ENCODE assay signal across 13 cellular contexts in genomic region chr11:36450391-36450714, GRCh38. TPM values are rescaled to one million over a fixed set of nuclear protein-coding genes. Genes with fewer than 3 reads are reported as not detected.
DNase-seq lines count a peak whose midpoint lies in the region; ATAC-seq and TF ChIP-seq lines count a peak whose summit lies in the region.
"Had no signal": no experiment of that assay in that cellular context is flagged by ENCODE, and none has a peak within 500 bp of the region (broad histone marks: within the 10 kb centered on the region; RNA-seq: fewer than 3 reads in every experiment).

No MANE protein-coding gene starts in this region.

- DNase-seq in heart right ventricle (no peak), cardiac septum (ENCODE audit: low spot score) (no peak), fibroblast of lung (ENCODE audit: low read depth in 2 of 2) (no peak), C1 segment of cervical spinal cord (lab: John Stamatoyannopoulos, UW) (no peak), NCI-H748 treated with DMSO at 0.1 percent for 48 hours (lab: John Stamatoyannopoulos, UW) (no peak), NOMO-1 treated with DMSO at 0.1 percent for 48 hours (lab: John Stamatoyannopoulos, UW; ENCODE audit: unreplicated experiment) (no peak)
- DNase-seq: cerebellar nuclear complex, NCI-H226, right cardiac atrium had no signal

- H4K20me1 ChIP-seq in fibroblast of lung (ENCODE audit: control insufficient read depth, extremely low read depth, insufficient read depth, low read length) = no peaks in the 10 kb centered on the region

- no peak for TF ChIP-seq CTCF in heart right ventricle (IDR thresholded peaks at IDR 0.05)
- no peak for TF ChIP-seq CTCF in fibroblast of lung (conservative IDR thresholded peaks at IDR 0.05 in 1 of 2, IDR thresholded peaks at IDR 0.05 in 1 of 2; ENCODE audit: low read depth in 1 of 2, low read length in 2 of 2)

- intact Hi-C loops in heart right ventricle (cut with DNase I) = loop anchor here in 2 of 10 donors (10.0 kb wide), 1 partner anchor 76 kb away; no protein-coding TSS in a partner anchor
- intact Hi-C loops in cardiac septum (cut with DNase I) = loop anchor here (10.0 kb wide), 1 partner anchor 76 kb away; no protein-coding TSS in a partner anchor

- H3K79me2 ChIP-seq in fibroblast of lung (ENCODE audit: control insufficient read depth, insufficient read depth, low read length) = no peaks in the 10 kb centered on the region

- peak overlapping the region; percentile 78 for H3K4me2 ChIP-seq in fibroblast of lung (ENCODE audit: extremely low read depth, insufficient read depth, low read length)

- peaks cover 4 to 54% (median 39%) of the 10 kb centered on the region in 9 donors for H3K4me1 ChIP-seq in heart right ventricle
- H3K4me1 ChIP-seq in fibroblast of lung (ENCODE audit: control insufficient read depth, extremely low read depth, insufficient read depth, low read length) = peaks cover 8% of the 10 kb centered on the region

- H3K27ac ChIP-seq in heart right ventricle (peak overlapping the region in 7 of 10 donors; percentile 0 to 74 (median 44)), fibroblast of lung (ENCODE audit: insufficient read depth, low read length) (no peak overlapping the region)
- H3K27ac ChIP-seq: suprapubic skin, VCaP had no signal

- WGBS in heart right ventricle, 2 donors = 71 to 72% methylated on average over 2 of the region's 2 CpGs

- H3K36me3 ChIP-seq in heart right ventricle (peaks cover 0 to 64% (median 0%) of the 10 kb centered on the region in 9 donors), fibroblast of lung (ENCODE audit: control insufficient read depth, insufficient read depth, low read length) (no peaks in the 10 kb centered on the region)

- H3K9me3 ChIP-seq in heart right ventricle = no peaks in the 10 kb centered on the region
- H3K9me3 ChIP-seq in fibroblast of lung (ENCODE audit: control insufficient read depth, insufficient read depth, low read depth, low read length) = no peaks in the 10 kb centered on the region
- H3K9me3 ChIP-seq: suprapubic skin had no signal

- peak overlapping the region; percentile 77 for H2AFZ ChIP-seq in fibroblast of lung (ENCODE audit: low read length)

- no peaks in the 10 kb centered on the region for H3K27me3 ChIP-seq in heart right ventricle
- H3K27me3 ChIP-seq in fibroblast of lung (ENCODE audit: control insufficient read depth, insufficient read depth, low read length) = peaks cover 2% of the 10 kb centered on the region
- H3K27me3 ChIP-seq: suprapubic skin had no signal

- ATAC-seq in heart right ventricle (no peak), HG03432 (IDR thresholded peaks at IDR 0.05; ENCODE audit: unreplicated experiment) (peak; percentile 20), GM21619 (IDR thresholded peaks at IDR 0.05; ENCODE audit: unreplicated experiment) (no peak)

- H3K9ac ChIP-seq in fibroblast of lung (ENCODE audit: insufficient read depth, low read length) = no peak overlapping the region

- H3K4me3 ChIP-seq in heart right ventricle (peak overlapping the region in 5 of 10 donors; percentile 7 to 36 (median 21)), fibroblast of lung (replicated peaks in 1 of 4; ENCODE audit: control extremely low read depth in 1 of 4, insufficient read depth in 1 of 4, low read depth in 3 of 4, low read length in 4 of 4) (peak overlapping the region; percentile 27 to 35 (median 30))
- H3K4me3 ChIP-seq: suprapubic skin had no signal

RNA-seq across cellular contexts. Expression of gene TRAF6, which starts 59.7 kb away (rescaled TPM):
- total RNA-seq in heart right ventricle (10 to 100 TPM; 11.5 to 18.2 (median 13.4) TPM), cardiac septum (17.8 TPM), fibroblast of lung (5.6 and 6.6 TPM in 2 replicates)
- polyA plus RNA-seq in heart right ventricle (1 to 10 TPM; 3.0 to 3.7 TPM), fibroblast of lung (7.5 and 9.0 TPM in 2 replicates)
- polyA plus RNA-seq in fibroblast of lung (2012) = 4.7 and 5.0 TPM in 2 replicates
- 6.4 and 15.6 TPM in 2 replicates for polyA minus RNA-seq in fibroblast of lung (ENCODE audit: low replicate concordance)
